Comparison of ENCODE assay signal across 10 cellular contexts in genomic region chr16:19131809-19132777, GRCh38. TPM values are rescaled to one million over a fixed set of nuclear protein-coding genes. Genes with fewer than 3 reads are reported as not detected.
A peak's percentile ranks its signal among the peaks of the same experiment; 100 is the strongest.
DNase-seq lines count a peak whose midpoint lies in the region; ATAC-seq lines count a peak whose summit lies in the region.
"Had no signal": no experiment of that assay in that cellular context is flagged by ENCODE, and none has a peak within 500 bp of the region (broad histone marks: within the 10 kb centered on the region; RNA-seq: fewer than 3 reads in every experiment).

No MANE protein-coding gene starts in this region.

- H4K20me1 ChIP-seq in GM23248 (ENCODE audit: insufficient read depth), result no peaks in the 10 kb centered on the region

- H3K4me1 Mint-ChIP-seq in stimulated activated naive B cell treated with anti-CD40 and anti-IgM and Interleukin-4, amounts not matched to agents 10 μg/mL and 1 μg/mL and 100 μg/mL, for 72 hours, result peaks cover 52 to 63% of the 10 kb centered on the region in 2 donors
- H3K4me1 Mint-ChIP-seq in CD8-positive, alpha-beta memory T cell, result peaks cover 11 to 19% (median 15%) of the 10 kb centered on the region in 3 donors
- H3K4me1 Mint-ChIP-seq in T-helper 17 cell, result peaks cover 8% of the 10 kb centered on the region

- H3K4me3 Mint-ChIP-seq in stimulated activated naive B cell treated with anti-CD40 and anti-IgM and Interleukin-4, amounts not matched to agents 10 μg/mL and 1 μg/mL and 100 μg/mL, for 72 hours, result peak overlapping the region; percentile 10 to 51
- H3K4me3 Mint-ChIP-seq in CD8-positive, alpha-beta memory T cell, result no peak overlapping the region
- H3K4me3 Mint-ChIP-seq in T-helper 17 cell, result no peak overlapping the region

- H3K27me3 ChIP-seq in GM23248 (replicated peaks; ENCODE audit: insufficient read depth) (no peaks in the 10 kb centered on the region), layer of hippocampus (ENCODE audit: control insufficient read depth, insufficient read depth, low read length) (no peaks in the 10 kb centered on the region)
- H3K27me3 ChIP-seq in CD8-positive, alpha-beta memory T cell (ENCODE audit: insufficient read depth, low read length, poor library complexity, severe bottlenecking), result no peaks in the 10 kb centered on the region
- H3K27me3 ChIP-seq: body of pancreas had no signal

- 96 to 97% methylated on average over 4 of the region's 4 CpGs for WGBS in GM23248 (ENCODE audit: low coverage in 1 of 2, low lambda C conversion rate in 2 of 2, missing lambda C conversion rate in 2 of 2), 2 experiments

- CTCF ChIA-PET in CD8-positive, alpha-beta memory T cell (lab: Charles Lee), result no interaction called here

- no peaks in the 10 kb centered on the region for H3K36me3 ChIP-seq in GM23248 (ENCODE audit: low read depth)
- no peaks in the 10 kb centered on the region for H3K36me3 ChIP-seq in CD8-positive, alpha-beta memory T cell (ENCODE audit: insufficient read depth, low read length)

- DNase-seq in GM23248 (peak; percentile 19), NCI-H345 (lab: John Stamatoyannopoulos, UW) (no peak), T-helper 17 cell (no peak)
- peak; percentile 29 for DNase-seq in stimulated activated naive B cell treated with anti-CD40 and anti-IgM and Interleukin-4, amounts not matched to agents 10 μg/mL and 1 μg/mL and 100 μg/mL, for 72 hours
- DNase-seq in CD8-positive, alpha-beta memory T cell, result no peak
- DNase-seq: NCI-H2171 treated with DMSO at 0.1 percent for 48 hours had no signal

- in situ Hi-C loops in GM23248 (cut with MboI), result no loop called here

- H2AFZ ChIP-seq in GM23248, result peak overlapping the region; percentile 86

- H3K4me3 ChIP-seq in GM23248, result no peak overlapping the region
- H3K4me3 ChIP-seq in CD8-positive, alpha-beta memory T cell (ENCODE audit: low read length), result no peak overlapping the region
- H3K4me3 ChIP-seq: body of pancreas had no signal

- no peak overlapping the region for H3K9ac ChIP-seq in GM23248

- no peaks in the 10 kb centered on the region for H3K79me2 ChIP-seq in GM23248 (ENCODE audit: insufficient read depth)

- H3K9me3 Mint-ChIP-seq in stimulated activated naive B cell treated with anti-CD40 and anti-IgM and Interleukin-4, amounts not matched to agents 10 μg/mL and 1 μg/mL and 100 μg/mL, for 72 hours, result no peaks in the 10 kb centered on the region
- no peaks in the 10 kb centered on the region for H3K9me3 Mint-ChIP-seq in CD8-positive, alpha-beta memory T cell

- H3K36me3 Mint-ChIP-seq in stimulated activated naive B cell treated with anti-CD40 and anti-IgM and Interleukin-4, amounts not matched to agents 10 μg/mL and 1 μg/mL and 100 μg/mL, for 72 hours, result no peaks in the 10 kb centered on the region
- no peaks in the 10 kb centered on the region for H3K36me3 Mint-ChIP-seq in CD8-positive, alpha-beta memory T cell
- no peaks in the 10 kb centered on the region for H3K36me3 Mint-ChIP-seq in T-helper 17 cell (ENCODE audit: low read depth)

- H3K9me3 ChIP-seq in GM23248 (ENCODE audit: low read depth), result no peaks in the 10 kb centered on the region
- no peaks in the 10 kb centered on the region for H3K9me3 ChIP-seq in CD8-positive, alpha-beta memory T cell (ENCODE audit: low read length)
- no peaks in the 10 kb centered on the region for H3K9me3 ChIP-seq in T-helper 17 cell (ENCODE audit: control insufficient read depth, low read length, poor library complexity, severe bottlenecking)
- H3K9me3 ChIP-seq: body of pancreas had no signal

- H3K4me1 ChIP-seq in GM23248 (ENCODE audit: insufficient read depth), result peaks cover 38% of the 10 kb centered on the region
- no peaks in the 10 kb centered on the region for H3K4me1 ChIP-seq in CD8-positive, alpha-beta memory T cell (ENCODE audit: insufficient read depth, low read length)
- H3K4me1 ChIP-seq: body of pancreas had no signal

- POLR2A ChIA-PET in CD8-positive, alpha-beta memory T cell (lab: Charles Lee), result no interaction called here

- peaks cover 35% of the 10 kb centered on the region for H3F3A ChIP-seq in GM23248 (ENCODE audit: insufficient read depth)

- H3K27ac ChIP-seq in GM23248 (peak overlapping the region; percentile 81; the same call in 1 of the 2 replicates), angular gyrus (ENCODE audit: low read depth, low read length) (peak overlapping the region; percentile 52), layer of hippocampus (ENCODE audit: low read depth, low read length) (peak overlapping the region; percentile 69)
- H3K27ac ChIP-seq in CD8-positive, alpha-beta memory T cell (ENCODE audit: low read depth, low read length), result no peak overlapping the region

- H3K9me2 ChIP-seq in GM23248 (ENCODE audit: insufficient read depth), result no peaks in the 10 kb centered on the region

- peaks cover 5 to 10% of the 10 kb centered on the region in 2 donors for H3K27me3 Mint-ChIP-seq in stimulated activated naive B cell treated with anti-CD40 and anti-IgM and Interleukin-4, amounts not matched to agents 10 μg/mL and 1 μg/mL and 100 μg/mL, for 72 hours
- H3K27me3 Mint-ChIP-seq in CD8-positive, alpha-beta memory T cell, result peaks cover 0 to under 1% of the 10 kb centered on the region in 2 donors
- H3K27me3 Mint-ChIP-seq in T-helper 17 cell, result peaks cover 4% of the 10 kb centered on the region

- H3K4me2 ChIP-seq in GM23248 (ENCODE audit: unreplicated experiment), result peak overlapping the region; percentile 67

- peak; percentile 47 to 66 for ATAC-seq in stimulated activated naive B cell treated with anti-CD40 and anti-IgM and Interleukin-4, amounts not matched to agents 10 μg/mL and 1 μg/mL and 100 μg/mL, for 72 hours (replicated peaks)
- ATAC-seq in GM19397 (IDR thresholded peaks at IDR 0.05; ENCODE audit: unreplicated experiment), result no peak
- ATAC-seq in T-helper 17 cell, result no peak
- ATAC-seq: body of pancreas had no signal

- H3K27ac Mint-ChIP-seq in stimulated activated naive B cell treated with anti-CD40 and anti-IgM and Interleukin-4, amounts not matched to agents 10 μg/mL and 1 μg/mL and 100 μg/mL, for 72 hours, result peak overlapping the region; percentile 69
- no peak overlapping the region for H3K27ac Mint-ChIP-seq in CD8-positive, alpha-beta memory T cell
- H3K27ac Mint-ChIP-seq in T-helper 17 cell, result no peak overlapping the region

RNA-seq across cellular contexts. Expression of gene ITPRIPL2, which starts 18.3 kb away (rescaled TPM):
- total RNA-seq in GM23248 (2014; rRNA removed; shearing (Covaris generic)), result 64.7 and 71.9 TPM in 2 replicates
- 9.5 and 11.0 TPM in 2 replicates for polyA plus RNA-seq in GM23248 (2016; fragmentation: Nextera tagmentation; extraction: Ambion mirVana)
- total RNA-seq in CD8-positive, alpha-beta memory T cell, result 10 to 100 TPM; 15.8 to 17.3 TPM
- 0.89 TPM for polyA plus RNA-seq in CD8-positive, alpha-beta memory T cell
- total RNA-seq in T-helper 17 cell, result 1 to 10 TPM in 1 of 2 donors, under 1 TPM in 1; 0.85 to 2.0 TPM

RNA-seq across cellular contexts. Expression of gene SYT17, which starts 35.9 kb away (rescaled TPM):
- total RNA-seq in GM23248 (2014; rRNA removed; shearing (Covaris generic)), result not detected in 2 replicates
- polyA plus RNA-seq in GM23248 (2016; fragmentation: Nextera tagmentation; extraction: Ambion mirVana), result not detected in 2 replicates
- not detected for total RNA-seq in CD8-positive, alpha-beta memory T cell
- not detected for polyA plus RNA-seq in CD8-positive, alpha-beta memory T cell
- under 1 TPM in 1 of 2 donors, not detected in 1; 0.97 TPM for total RNA-seq in T-helper 17 cell

Comparison
In these comparisons a context has a peak if more than half of its experiments do, and no peak if none do; other contexts are left out.
1. DNase-seq: peak in GM23248 (single experiment) and stimulated activated naive B cell treated with anti-CD40 and anti-IgM and Interleukin-4, amounts not matched to agents 10 μg/mL and 1 μg/mL and 100 μg/mL, for 72 hours (single experiment); none in NCI-H345 (single experiment), CD8-positive, alpha-beta memory T cell (0 of 5) and T-helper 17 cell (0 of 3).
2. ATAC-seq: peak in stimulated activated naive B cell treated with anti-CD40 and anti-IgM and Interleukin-4, amounts not matched to agents 10 μg/mL and 1 μg/mL and 100 μg/mL, for 72 hours (2 of 2); none in GM19397 (single experiment) and T-helper 17 cell (single experiment).
3. H3K4me3 Mint-ChIP-seq: peak in stimulated activated naive B cell treated with anti-CD40 and anti-IgM and Interleukin-4, amounts not matched to agents 10 μg/mL and 1 μg/mL and 100 μg/mL, for 72 hours (2 of 2); none in CD8-positive, alpha-beta memory T cell (0 of 7) and T-helper 17 cell (single experiment).
4. RNA of gene ITPRIPL2, which starts 18.3 kb away (total RNA-seq): 64.7 to 71.9 TPM in GM23248 and 15.8 to 17.3 TPM in CD8-positive, alpha-beta memory T cell; 0.85 to 2.0 TPM in T-helper 17 cell; every median in the first group is over 4 times any median in the second.